Comparison of ENCODE assay signal across 7 cellular contexts in genomic region chr7:148884299-148885022, GRCh38. TPM values are rescaled to one million over a fixed set of nuclear protein-coding genes. Genes with fewer than 3 reads are reported as not detected.
DNase-seq lines count a peak whose midpoint lies in the region; ATAC-seq, FAIRE-seq and TF ChIP-seq lines count a peak whose summit lies in the region.

No MANE protein-coding gene starts in this region.

- no peaks in the 10 kb centered on the region for H3K9me3 ChIP-seq in astrocyte (ENCODE audit: insufficient read depth, low read depth, low read length)
- H3K9me3 ChIP-seq in hepatocyte (ENCODE audit: low read depth) = no peaks in the 10 kb centered on the region

- under 1% methylated on average over 30 of the region's 101 CpGs for WGBS in hepatocyte (ENCODE audit: low lambda C conversion rate, missing lambda C conversion rate)

- FAIRE-seq in GM18507 (lab: Jason Lieb, UNC) (peak; percentile 81), astrocyte (lab: Jason Lieb, UNC) (no peak)

- H3K36me3 ChIP-seq in astrocyte (ENCODE audit: insufficient read depth, low read length) (no peaks in the 10 kb centered on the region), hepatocyte (replicated peaks; ENCODE audit: insufficient read depth, low read depth) (no peaks in the 10 kb centered on the region)

- peak overlapping the region; percentile 86 for H3K4me3 Mint-ChIP-seq in astrocyte (ENCODE audit: unreplicated experiment)

- H3K4me3 ChIP-seq in astrocyte (ENCODE audit: insufficient read depth, low read depth, low read length) (peak overlapping the region; percentile 71), hepatocyte (peak overlapping the region; percentile 98)

- no peaks in the 10 kb centered on the region for H3K9me2 ChIP-seq in hepatocyte (replicated peaks; ENCODE audit: insufficient read depth)

- H3K79me2 ChIP-seq in astrocyte (ENCODE audit: insufficient read depth, low read length) (peaks cover 43% of the 10 kb centered on the region), hepatocyte (peaks cover 40% of the 10 kb centered on the region)

- no peaks in the 10 kb centered on the region for H3K4me1 Mint-ChIP-seq in astrocyte (ENCODE audit: low read depth, unreplicated experiment)

- H3K9me3 Mint-ChIP-seq in astrocyte (ENCODE audit: unreplicated experiment) = peaks cover 2% of the 10 kb centered on the region

- peak overlapping the region; percentile 79 for H3K9ac ChIP-seq in astrocyte (ENCODE audit: low read length)

- H3K4me1 ChIP-seq in astrocyte (ENCODE audit: insufficient read depth, low read length) (no peaks in the 10 kb centered on the region), hepatocyte (ENCODE audit: insufficient read depth) (peaks cover 7% of the 10 kb centered on the region)

- no peaks in the 10 kb centered on the region for H3K27me3 Mint-ChIP-seq in astrocyte (ENCODE audit: low read depth, unreplicated experiment)

- H3K27ac ChIP-seq in astrocyte (ENCODE audit: low read depth, low read length) (peak overlapping the region; percentile 88), hepatocyte (peak overlapping the region; percentile 99)

- H4K20me1 ChIP-seq in astrocyte (ENCODE audit: insufficient read depth, low read length) = no peaks in the 10 kb centered on the region
- H4K20me1 ChIP-seq in hepatocyte (ENCODE audit: insufficient read depth, poor library complexity, severe bottlenecking) = no peaks in the 10 kb centered on the region

- H2AFZ ChIP-seq in astrocyte (ENCODE audit: low read depth, low read length) (peak overlapping the region; percentile 86), hepatocyte (peak overlapping the region; percentile 90)

- H3K27me3 ChIP-seq in astrocyte (ENCODE audit: insufficient read depth, low read length) = no peaks in the 10 kb centered on the region
- no peaks in the 10 kb centered on the region for H3K27me3 ChIP-seq in hepatocyte

- DNase-seq in GM18507 (ENCODE audit: extremely low spot score, insufficient read length, low read depth) (peak; percentile 94), NCI-H1694 treated with DMSO at 0.1 percent for 48 hours (lab: John Stamatoyannopoulos, UW) (peak; percentile 83), T-helper 22 cell (ENCODE audit: low read depth) (peak; percentile 88), astrocyte (ENCODE audit: low read depth) (peak; percentile 68), hepatocyte (ENCODE audit: low spot score) (peak; percentile 97), retina (peak; percentile 98)

- H3K36me3 Mint-ChIP-seq in astrocyte (ENCODE audit: low read depth, unreplicated experiment) = no peaks in the 10 kb centered on the region

- ATAC-seq in HG02938 (IDR thresholded peaks at IDR 0.05; ENCODE audit: unreplicated experiment) = peak; percentile 79

- H3K4me2 ChIP-seq in astrocyte (ENCODE audit: low read length) = peak overlapping the region; percentile 84
- H3K4me2 ChIP-seq in hepatocyte = peak overlapping the region; percentile 80

- TF ChIP-seq CTCF in astrocyte (IDR thresholded peaks at IDR 0.05; ENCODE audit: insufficient read depth, low read depth, low read length) (no peak), hepatocyte (IDR thresholded peaks at IDR 0.05; ENCODE audit: poor library complexity) (no peak)

- no peak overlapping the region for H3K27ac Mint-ChIP-seq in astrocyte (ENCODE audit: unreplicated experiment)

RNA-seq across cellular contexts. Expression of gene EZH2, which starts 0.4 kb away (rescaled TPM):
- 10.9 and 13.8 TPM in 2 replicates for total RNA-seq in astrocyte
- 10.7 and 12.2 TPM in 2 replicates for total RNA-seq in hepatocyte
- 11.7 and 13.2 TPM in 2 replicates for polyA plus RNA-seq in hepatocyte

Comparison
In these comparisons a context has a peak if more than half of its experiments do, and no peak if none do; other contexts are left out.
1. Peak in every context shown above with its lines: DNase-seq, ATAC-seq, H3K4me3 ChIP-seq and H3K27ac ChIP-seq.